8 cellular contexts compared by ENCODE assay signal in the genomic region with DNA sequence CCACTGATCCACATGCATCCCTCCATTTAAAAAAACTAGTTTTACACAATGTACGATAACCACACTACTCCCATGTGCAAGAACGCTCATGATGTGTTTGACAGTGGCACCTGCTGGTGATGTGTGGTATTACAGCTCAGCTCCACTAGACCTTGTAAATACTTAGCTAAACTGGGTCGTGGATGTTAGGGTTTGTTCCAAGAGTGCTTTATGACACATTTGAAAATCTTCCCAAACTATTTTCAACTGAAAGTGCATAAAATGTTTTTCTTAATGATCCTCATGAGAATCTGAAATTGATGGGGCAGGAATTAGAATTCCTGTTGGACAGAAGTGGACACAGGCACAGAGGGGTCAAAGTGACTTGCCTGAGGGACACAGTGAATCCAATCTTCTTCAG.
DNase-seq lines count a peak whose midpoint lies in the region; ATAC-seq and TF ChIP-seq lines count a peak whose summit lies in the region.

No MANE protein-coding gene starts in this region.

- no peak overlapping the region for H3K4me3 Mint-ChIP-seq in activated T-cell treated with anti-CD3 and anti-CD28 coated beads, Interleukin-2, amount 50 U/mL, for 72 hours
- H3K4me3 Mint-ChIP-seq in endothelial cell (ENCODE audit: unreplicated experiment) (no peak overlapping the region), osteocyte (ENCODE audit: unreplicated experiment) (no peak overlapping the region)

- peaks cover 0 to 23% (median 0%) of the 10 kb centered on the region in 4 donors for H3K4me1 ChIP-seq in Peyer's patch

- TF ChIP-seq POLR2A in Peyer's patch (IDR thresholded peaks at IDR 0.05), result no peak

- peak overlapping the region; percentile 6 to 80 (median 39) for H3K27ac ChIP-seq in Peyer's patch

- TF ChIP-seq CTCF in Peyer's patch (IDR thresholded peaks at IDR 0.05) (peak; percentile 24 to 75 (median 68)), endothelial cell (IDR thresholded peaks at IDR 0.05; ENCODE audit: unreplicated experiment) (peak; percentile 99), osteocyte (IDR thresholded peaks at IDR 0.05) (peak; percentile 81)

- ATAC-seq in activated T-cell treated with anti-CD3 and anti-CD28 coated beads, Interleukin-2, amount 50 U/mL, for 72 hours (replicated peaks in 1 of 2), result no peak
- ATAC-seq in HG02973 (IDR thresholded peaks at IDR 0.05; ENCODE audit: unreplicated experiment), result no peak

- H3K4me1 Mint-ChIP-seq in activated T-cell treated with anti-CD3 and anti-CD28 coated beads, Interleukin-2, amount 50 U/mL, for 72 hours (ENCODE audit: low read depth), result peaks cover 54% of the 10 kb centered on the region
- H3K4me1 Mint-ChIP-seq in endothelial cell (ENCODE audit: unreplicated experiment) (no peaks in the 10 kb centered on the region), osteocyte (ENCODE audit: unreplicated experiment) (peaks cover 78% of the 10 kb centered on the region)

- H3K27me3 ChIP-seq in Peyer's patch, result no peaks in the 10 kb centered on the region

- H3K4me3 ChIP-seq in Peyer's patch, result no peak overlapping the region

- no peaks in the 10 kb centered on the region for H3K36me3 ChIP-seq in Peyer's patch

- H3K27ac Mint-ChIP-seq in activated T-cell treated with anti-CD3 and anti-CD28 coated beads, Interleukin-2, amount 50 U/mL, for 72 hours, result no peak overlapping the region
- H3K27ac Mint-ChIP-seq in endothelial cell (ENCODE audit: unreplicated experiment), result no peak overlapping the region
- H3K27ac Mint-ChIP-seq in osteocyte (ENCODE audit: unreplicated experiment), result peak overlapping the region; percentile 89

- peaks cover 11 to 14% of the 10 kb centered on the region in 2 donors for H3K36me3 Mint-ChIP-seq in activated T-cell treated with anti-CD3 and anti-CD28 coated beads, Interleukin-2, amount 50 U/mL, for 72 hours (ENCODE audit: insufficient read depth in 2 of 2)
- no peaks in the 10 kb centered on the region for H3K36me3 Mint-ChIP-seq in endothelial cell (ENCODE audit: low read depth, unreplicated experiment)
- no peaks in the 10 kb centered on the region for H3K36me3 Mint-ChIP-seq in osteocyte (ENCODE audit: unreplicated experiment)

- DNase-seq in activated T-cell treated with anti-CD3 and anti-CD28 coated beads for 4 hours (peak; percentile 31), Peyer's patch (peak in 1 of 3 donors; percentile 73), endothelial cell (ENCODE audit: low spot score) (no peak), osteocyte (ENCODE audit: extremely low spot score, unreplicated experiment) (no peak), T1000 (lab: John Stamatoyannopoulos, UW) (no peak), NCI-H1105 (lab: John Stamatoyannopoulos, UW) (no peak)
- no peak for DNase-seq in activated T-cell treated with anti-CD3 and anti-CD28 coated beads, Interleukin-2, amount 50 U/mL, for 72 hours

- H3K27me3 Mint-ChIP-seq in activated T-cell treated with anti-CD3 and anti-CD28 coated beads, Interleukin-2, amount 50 U/mL, for 72 hours (ENCODE audit: low read depth), result peaks cover 34% of the 10 kb centered on the region
- peaks cover 9% of the 10 kb centered on the region for H3K27me3 Mint-ChIP-seq in endothelial cell (ENCODE audit: unreplicated experiment)
- H3K27me3 Mint-ChIP-seq in osteocyte (ENCODE audit: unreplicated experiment), result peaks cover 3% of the 10 kb centered on the region

- H3K9me3 ChIP-seq in Peyer's patch, result peaks cover 0 to 9% (median 4%) of the 10 kb centered on the region in 4 donors

- H3K9me3 Mint-ChIP-seq in activated T-cell treated with anti-CD3 and anti-CD28 coated beads, Interleukin-2, amount 50 U/mL, for 72 hours, result peaks cover 8 to 10% of the 10 kb centered on the region in 2 donors
- H3K9me3 Mint-ChIP-seq in endothelial cell (ENCODE audit: unreplicated experiment) (no peaks in the 10 kb centered on the region), osteocyte (ENCODE audit: unreplicated experiment) (peaks cover 6% of the 10 kb centered on the region)
